Comparison of ENCODE assay signal across 9 cellular contexts in the genomic region with DNA sequence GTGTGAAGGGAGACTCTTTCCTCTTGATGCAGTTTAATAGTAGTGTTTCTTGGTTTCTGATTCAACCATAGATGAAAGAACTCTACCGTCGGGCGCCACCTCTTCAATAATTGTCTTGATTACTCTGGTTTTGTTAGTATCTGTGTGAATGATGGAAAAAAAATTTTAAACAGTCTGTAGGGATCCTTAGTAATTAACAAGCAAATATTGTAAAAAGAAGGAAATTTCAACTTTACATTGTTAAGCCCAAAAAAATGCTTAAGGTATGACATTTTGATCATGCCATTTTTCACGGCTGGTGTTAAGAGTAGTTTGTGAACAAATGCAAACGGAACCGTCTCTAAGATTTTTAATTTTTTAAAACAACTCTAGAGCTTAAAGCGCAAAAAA. TPM values are rescaled to one million over a fixed set of nuclear protein-coding genes. Genes with fewer than 3 reads are reported as not detected.
DNase-seq lines count a peak whose midpoint lies in the region; ATAC-seq and TF ChIP-seq lines count a peak whose summit lies in the region.
"Had no signal": no experiment of that assay in that cellular context is flagged by ENCODE, and none has a peak within 500 bp of the region (broad histone marks: within the 10 kb centered on the region; RNA-seq: fewer than 3 reads in every experiment).

No MANE protein-coding gene starts in this region.

- TF ChIP-seq POLR2A in esophagus muscularis mucosa (IDR thresholded peaks at IDR 0.05; ENCODE audit: low read depth): no peak
- no peak for TF ChIP-seq POLR2A in prostate gland (IDR thresholded peaks at IDR 0.05)

- ATAC-seq in RWPE2 (ENCODE audit: low read depth): no peak
- no peak for ATAC-seq in HG02885 (IDR thresholded peaks at IDR 0.05; ENCODE audit: poor library complexity, unreplicated experiment)
- no peak for ATAC-seq in HG03280 (IDR thresholded peaks at IDR 0.05; ENCODE audit: unreplicated experiment)

- H3K4me3 ChIP-seq in GM06990 (replicated peaks; ENCODE audit: low read depth, low read length) (peak overlapping the region; percentile 77), RWPE2 (ENCODE audit: severe bottlenecking) (peak overlapping the region; percentile 70), esophagus muscularis mucosa (peak overlapping the region; percentile 76 to 94 (median 82)), prostate gland (peak overlapping the region; percentile 62 to 64)

- DNase-seq in GM06990 (ENCODE audit: extremely low read depth, insufficient read length) (no peak), RWPE2 (ENCODE audit: low spot score) (no peak), esophagus muscularis mucosa (ENCODE audit: extremely low spot score) (no peak), prostate gland (ENCODE audit: low spot score) (no peak), SKM-1 treated with dmso at 0.1 percent for 144 hours (lab: John Stamatoyannopoulos, UW; ENCODE audit: unreplicated experiment) (no peak), NCI-H1694 treated with DMSO at 0.1 percent for 48 hours (lab: John Stamatoyannopoulos, UW) (no peak)

- H3K27ac ChIP-seq in RWPE2 (ENCODE audit: poor library complexity, severe bottlenecking): peak overlapping the region; percentile 72
- peak overlapping the region; percentile 87 to 91 (median 89) for H3K27ac ChIP-seq in esophagus muscularis mucosa (replicated peaks in 1 of 4)
- H3K27ac ChIP-seq in prostate gland: peak overlapping the region; percentile 72 to 77

- H3K36me3 ChIP-seq in GM06990 (ENCODE audit: control insufficient read depth, insufficient read depth, low read length) (no peaks in the 10 kb centered on the region; the same call in 1 of the 2 replicates), RWPE2 (ENCODE audit: low read depth) (peaks cover 18% of the 10 kb centered on the region), esophagus muscularis mucosa (peaks cover 0 to 17% (median 6%) of the 10 kb centered on the region in 4 donors), prostate gland (no peaks in the 10 kb centered on the region)

- 29% methylated on average over 7 of the region's 7 CpGs for WGBS in esophagus muscularis mucosa
- WGBS in prostate gland: 9% methylated on average over 7 of the region's 7 CpGs

- H3K27me3 ChIP-seq in GM06990 (replicated peaks; ENCODE audit: control insufficient read depth, insufficient read depth, low read length) (no peaks in the 10 kb centered on the region), RWPE2 (ENCODE audit: insufficient read depth, poor library complexity, severe bottlenecking) (no peaks in the 10 kb centered on the region), esophagus muscularis mucosa (no peaks in the 10 kb centered on the region), prostate gland (replicated peaks; ENCODE audit: insufficient read depth) (no peaks in the 10 kb centered on the region)

- TF ChIP-seq EP300 in esophagus muscularis mucosa (IDR thresholded peaks at IDR 0.05): no peak

- H3K4me1 ChIP-seq in RWPE2 (ENCODE audit: insufficient read depth, poor library complexity, severe bottlenecking): peaks cover 15% of the 10 kb centered on the region
- H3K4me1 ChIP-seq in esophagus muscularis mucosa: peaks cover 12 to 21% (median 18%) of the 10 kb centered on the region in 4 donors
- H3K4me1 ChIP-seq in prostate gland (replicated peaks): peaks cover 5% of the 10 kb centered on the region

- H3K9me3 ChIP-seq in RWPE2 (ENCODE audit: severe bottlenecking): no peaks in the 10 kb centered on the region
- no peaks in the 10 kb centered on the region for H3K9me3 ChIP-seq in esophagus muscularis mucosa
- H3K9me3 ChIP-seq in prostate gland: no peaks in the 10 kb centered on the region

- TF ChIP-seq CTCF in GM06990 (IDR thresholded peaks at IDR 0.05; ENCODE audit: insufficient read depth, low read length, poor library complexity, severe bottlenecking) (no peak), RWPE2 (IDR thresholded peaks at IDR 0.05; ENCODE audit: poor library complexity, severe bottlenecking) (no peak), esophagus muscularis mucosa (IDR thresholded peaks at IDR 0.05) (no peak), prostate gland (IDR thresholded peaks at IDR 0.05) (no peak)

- intact Hi-C loops in esophagus muscularis mucosa (cut with DNase I) (no loop called here), prostate gland (cut with DNase I) (no loop called here)

RNA-seq across cellular contexts. Expression of gene KRT10, which starts 4.1 kb away (rescaled TPM):
- 10 to 100 TPM in 3 of 4 donors, 1 to 10 TPM in 1; 9.9 to 15.7 (median 10.7) TPM for total RNA-seq in esophagus muscularis mucosa
- total RNA-seq in prostate gland: 10 to 100 TPM in 1 of 2 donors, 1 to 10 TPM in 1; 5.8 to 23.6 TPM

RNA-seq across cellular contexts. Expression of gene KRT28, which starts 18.6 kb away (rescaled TPM):
- not detected for total RNA-seq in esophagus muscularis mucosa
- total RNA-seq in prostate gland: not detected
- total RNA-seq: lung microvascular endothelial cell had no signal

RNA-seq across cellular contexts. Expression of gene KRT27, which starts 36.0 kb away (rescaled TPM):
- total RNA-seq in esophagus muscularis mucosa: not detected
- not detected for total RNA-seq in prostate gland
- total RNA-seq: lung microvascular endothelial cell had no signal

RNA-seq across cellular contexts. Expression of gene KRT26, which starts 46.3 kb away (rescaled TPM):
- total RNA-seq in esophagus muscularis mucosa (not detected), prostate gland (under 1 TPM in 1 of 2 donors, not detected in 1; 0.28 TPM)
- total RNA-seq: lung microvascular endothelial cell had no signal

RNA-seq across cellular contexts. Expression of gene KRT12, which starts 48.7 kb away (rescaled TPM):
- total RNA-seq in esophagus muscularis mucosa (not detected), prostate gland (not detected)
- total RNA-seq: lung microvascular endothelial cell had no signal
